8 cellular contexts compared by ENCODE assay signal in genomic region chr15:60591491-60592385, GRCh38.
DNase-seq lines count a peak whose midpoint lies in the region; ATAC-seq, FAIRE-seq and TF ChIP-seq lines count a peak whose summit lies in the region.

No MANE protein-coding gene starts in this region.

- H3K9me3 ChIP-seq in esophagus muscularis mucosa = no peaks in the 10 kb centered on the region

- no peak for TF ChIP-seq EP300 in esophagus muscularis mucosa (IDR thresholded peaks at IDR 0.05)

- no peaks in the 10 kb centered on the region for H3K27me3 ChIP-seq in esophagus muscularis mucosa

- WGBS in esophagus muscularis mucosa = 4% methylated on average over 5 of the region's 112 CpGs

- peaks cover 0 to 9% (median 9%) of the 10 kb centered on the region in 3 donors for H3K4me1 Mint-ChIP-seq in naive B cell

- no peak for TF ChIP-seq POLR2A in esophagus muscularis mucosa (IDR thresholded peaks at IDR 0.05; ENCODE audit: low read depth)

- peak overlapping the region; percentile 83 to 97 (median 91) for H3K4me3 ChIP-seq in esophagus muscularis mucosa

- intact Hi-C loops in esophagus muscularis mucosa (cut with DNase I) = loop anchor here (5.0 kb wide), 1 partner anchor 84 kb away; no protein-coding TSS in a partner anchor

- no peaks in the 10 kb centered on the region for H3K9me3 Mint-ChIP-seq in naive B cell

- H3K27ac ChIP-seq in esophagus muscularis mucosa (replicated peaks in 1 of 4) = peak overlapping the region; percentile 94 to 98 (median 98)

- peaks cover 55 to 62% (median 60%) of the 10 kb centered on the region in 3 donors for H3K27me3 Mint-ChIP-seq in naive B cell

- peak overlapping the region in 2 of 6 donors; percentile 41 to 47 for H3K27ac Mint-ChIP-seq in naive B cell

- peak; percentile 79 for FAIRE-seq in urothelium cell line (lab: Jason Lieb, UNC)

- ATAC-seq in GM21529 (IDR thresholded peaks at IDR 0.05; ENCODE audit: unreplicated experiment) (peak; percentile 23), naive B cell (ENCODE audit: low read depth in 2 of 2) (peak; percentile 26 to 29)

- H3K36me3 Mint-ChIP-seq in naive B cell = no peaks in the 10 kb centered on the region

- H3K4me1 ChIP-seq in esophagus muscularis mucosa = peaks cover 13 to 37% (median 31%) of the 10 kb centered on the region in 4 donors

- DNase-seq in GM03348 (ENCODE audit: low spot score) (peak; percentile 64), HuH-7.5 (ENCODE audit: low spot score) (peak; percentile 47), esophagus muscularis mucosa (ENCODE audit: extremely low spot score) (no peak), naive B cell (peak; percentile 15), urothelium cell line (ENCODE audit: low spot score) (peak; percentile 70), NOMO-1 treated with DMSO at 0.1 percent for 48 hours (lab: John Stamatoyannopoulos, UW; ENCODE audit: unreplicated experiment) (no peak)
- peak; percentile 56 for DNase-seq in activated T-cell treated with anti-CD3 and anti-CD28 coated beads, Interleukin-2, amount 50 U/mL, for 1 hour

- peak overlapping the region; percentile 68 to 86 (median 82) for H3K4me3 Mint-ChIP-seq in naive B cell

- TF ChIP-seq CTCF in esophagus muscularis mucosa (IDR thresholded peaks at IDR 0.05) = no peak

- no peaks in the 10 kb centered on the region for H3K36me3 ChIP-seq in esophagus muscularis mucosa

Comparison
In these comparisons a context has a peak if more than half of its experiments do, and no peak if none do; other contexts are left out.
1. DNase-seq: peak in GM03348 (single experiment), HuH-7.5 (single experiment), activated T-cell treated with anti-CD3 and anti-CD28 coated beads, Interleukin-2, amount 50 U/mL, for 1 hour (single experiment), naive B cell (single experiment) and urothelium cell line (single experiment); none in esophagus muscularis mucosa (single experiment) and NOMO-1 treated with DMSO at 0.1 percent for 48 hours (single experiment).